1 cellular context compared by ENCODE assay signal in the genomic region with DNA sequence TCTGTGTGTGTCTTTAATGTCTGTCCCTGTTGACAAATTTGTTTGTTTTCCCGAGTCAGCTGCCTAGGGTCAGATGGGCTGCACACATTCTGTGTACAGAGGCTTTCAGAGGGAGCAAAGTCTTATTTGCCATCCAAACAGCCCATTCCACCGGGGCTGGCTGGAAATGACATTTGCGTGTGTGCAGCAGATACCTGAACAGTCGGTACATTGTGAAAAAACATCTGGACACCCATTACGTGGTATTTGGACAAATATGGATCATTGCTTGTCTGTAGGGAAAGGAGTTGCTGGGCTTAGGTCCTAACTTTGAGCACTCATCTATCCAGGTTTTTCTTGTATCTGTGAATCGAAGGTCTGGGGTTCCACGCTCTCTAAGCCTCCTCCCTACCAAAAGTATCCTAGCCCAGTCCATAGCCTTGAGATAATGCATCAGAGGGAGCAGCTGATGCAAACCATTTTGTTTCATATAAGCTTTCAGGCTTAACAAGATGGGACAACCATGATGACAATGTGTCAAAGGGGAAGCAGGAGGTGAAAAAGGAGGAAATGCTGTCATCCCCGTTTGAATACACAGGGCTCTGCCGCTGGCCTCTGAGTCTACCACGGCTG.
A peak's percentile ranks its signal among the peaks of the same experiment; 100 is the strongest.
TF ChIP-seq lines count a peak whose summit lies in the region.

No MANE protein-coding gene starts in this region.

TF ChIP-seq in HepG2, 621 proteins besides CTCF, POLR2A, EP300 and RAD21 (continued from another document and continues in another):
- peak; percentile 56; the same call in 1 of the 2 replicates for TF ChIP-seq RFXAP (CRISPR knock-in tag; IDR thresholded peaks at IDR 0.05; ENCODE audit: borderline replicate concordance)
- TF ChIP-seq, protein P1, sequence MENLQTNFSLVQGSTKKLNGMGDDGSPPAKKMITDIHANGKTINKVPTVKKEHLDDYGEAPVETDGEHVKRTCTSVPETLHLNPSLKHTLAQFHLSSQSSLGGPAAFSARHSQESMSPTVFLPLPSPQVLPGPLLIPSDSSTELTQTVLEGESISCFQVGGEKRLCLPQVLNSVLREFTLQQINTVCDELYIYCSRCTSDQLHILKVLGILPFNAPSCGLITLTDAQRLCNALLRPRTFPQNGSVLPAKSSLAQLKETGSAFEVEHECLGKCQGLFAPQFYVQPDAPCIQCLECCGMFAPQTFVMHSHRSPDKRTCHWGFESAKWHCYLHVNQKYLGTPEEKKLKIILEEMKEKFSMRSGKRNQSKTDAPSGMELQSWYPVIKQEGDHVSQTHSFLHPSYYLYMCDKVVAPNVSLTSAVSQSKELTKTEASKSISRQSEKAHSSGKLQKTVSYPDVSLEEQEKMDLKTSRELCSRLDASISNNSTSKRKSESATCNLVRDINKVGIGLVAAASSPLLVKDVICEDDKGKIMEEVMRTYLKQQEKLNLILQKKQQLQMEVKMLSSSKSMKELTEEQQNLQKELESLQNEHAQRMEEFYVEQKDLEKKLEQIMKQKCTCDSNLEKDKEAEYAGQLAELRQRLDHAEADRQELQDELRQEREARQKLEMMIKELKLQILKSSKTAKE (CRISPR knock-in tag; IDR thresholded peaks at IDR 0.05; ENCODE audit: borderline replicate concordance), result peak; percentile 92
- TF ChIP-seq, protein P2, sequence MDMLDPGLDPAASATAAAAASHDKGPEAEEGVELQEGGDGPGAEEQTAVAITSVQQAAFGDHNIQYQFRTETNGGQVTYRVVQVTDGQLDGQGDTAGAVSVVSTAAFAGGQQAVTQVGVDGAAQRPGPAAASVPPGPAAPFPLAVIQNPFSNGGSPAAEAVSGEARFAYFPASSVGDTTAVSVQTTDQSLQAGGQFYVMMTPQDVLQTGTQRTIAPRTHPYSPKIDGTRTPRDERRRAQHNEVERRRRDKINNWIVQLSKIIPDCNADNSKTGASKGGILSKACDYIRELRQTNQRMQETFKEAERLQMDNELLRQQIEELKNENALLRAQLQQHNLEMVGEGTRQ (IDR thresholded peaks at IDR 0.05; ENCODE audit: low read depth, low read length), result no peak
- TF ChIP-seq, protein P2 (CRISPR knock-in tag; IDR thresholded peaks at IDR 0.05; ENCODE audit: borderline replicate concordance), result peak; percentile 62; the same call in 1 of the 2 replicates
- TF ChIP-seq ZNF468 (CRISPR knock-in tag; IDR thresholded peaks at IDR 0.05), result no peak
- TF ChIP-seq, protein P3, sequence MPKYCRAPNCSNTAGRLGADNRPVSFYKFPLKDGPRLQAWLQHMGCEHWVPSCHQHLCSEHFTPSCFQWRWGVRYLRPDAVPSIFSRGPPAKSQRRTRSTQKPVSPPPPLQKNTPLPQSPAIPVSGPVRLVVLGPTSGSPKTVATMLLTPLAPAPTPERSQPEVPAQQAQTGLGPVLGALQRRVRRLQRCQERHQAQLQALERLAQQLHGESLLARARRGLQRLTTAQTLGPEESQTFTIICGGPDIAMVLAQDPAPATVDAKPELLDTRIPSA (CRISPR knock-in tag; IDR thresholded peaks at IDR 0.05; ENCODE audit: borderline replicate concordance), result no peak
- peak; percentile 82 for TF ChIP-seq XRCC5 (optimal IDR thresholded peaks at IDR 0.05; ENCODE audit: low read length)
- TF ChIP-seq ZNF484 (CRISPR knock-in tag; IDR thresholded peaks at IDR 0.05; ENCODE audit: borderline replicate concordance, low read depth), result no peak
- TF ChIP-seq FOXP1 (IDR thresholded peaks at IDR 0.05), result peak; percentile 100
- TF ChIP-seq FOXP1 (CRISPR knock-in tag; IDR thresholded peaks at IDR 0.05), result peak; percentile 100
- TF ChIP-seq, protein P4, sequence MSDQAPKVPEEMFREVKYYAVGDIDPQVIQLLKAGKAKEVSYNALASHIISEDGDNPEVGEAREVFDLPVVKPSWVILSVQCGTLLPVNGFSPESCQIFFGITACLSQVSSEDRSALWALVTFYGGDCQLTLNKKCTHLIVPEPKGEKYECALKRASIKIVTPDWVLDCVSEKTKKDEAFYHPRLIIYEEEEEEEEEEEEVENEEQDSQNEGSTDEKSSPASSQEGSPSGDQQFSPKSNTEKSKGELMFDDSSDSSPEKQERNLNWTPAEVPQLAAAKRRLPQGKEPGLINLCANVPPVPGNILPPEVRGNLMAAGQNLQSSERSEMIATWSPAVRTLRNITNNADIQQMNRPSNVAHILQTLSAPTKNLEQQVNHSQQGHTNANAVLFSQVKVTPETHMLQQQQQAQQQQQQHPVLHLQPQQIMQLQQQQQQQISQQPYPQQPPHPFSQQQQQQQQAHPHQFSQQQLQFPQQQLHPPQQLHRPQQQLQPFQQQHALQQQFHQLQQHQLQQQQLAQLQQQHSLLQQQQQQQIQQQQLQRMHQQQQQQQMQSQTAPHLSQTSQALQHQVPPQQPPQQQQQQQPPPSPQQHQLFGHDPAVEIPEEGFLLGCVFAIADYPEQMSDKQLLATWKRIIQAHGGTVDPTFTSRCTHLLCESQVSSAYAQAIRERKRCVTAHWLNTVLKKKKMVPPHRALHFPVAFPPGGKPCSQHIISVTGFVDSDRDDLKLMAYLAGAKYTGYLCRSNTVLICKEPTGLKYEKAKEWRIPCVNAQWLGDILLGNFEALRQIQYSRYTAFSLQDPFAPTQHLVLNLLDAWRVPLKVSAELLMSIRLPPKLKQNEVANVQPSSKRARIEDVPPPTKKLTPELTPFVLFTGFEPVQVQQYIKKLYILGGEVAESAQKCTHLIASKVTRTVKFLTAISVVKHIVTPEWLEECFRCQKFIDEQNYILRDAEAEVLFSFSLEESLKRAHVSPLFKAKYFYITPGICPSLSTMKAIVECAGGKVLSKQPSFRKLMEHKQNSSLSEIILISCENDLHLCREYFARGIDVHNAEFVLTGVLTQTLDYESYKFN (CRISPR knock-in tag; conservative IDR thresholded peaks at IDR 0.05), result peak; percentile 100
- no peak for TF ChIP-seq ZNF180 (CRISPR knock-in tag; IDR thresholded peaks at IDR 0.05; ENCODE audit: borderline replicate concordance, low read depth)
- TF ChIP-seq ZNF629 (CRISPR knock-in tag; conservative IDR thresholded peaks at IDR 0.05), result peak; percentile 71
- TF ChIP-seq, protein P5, sequence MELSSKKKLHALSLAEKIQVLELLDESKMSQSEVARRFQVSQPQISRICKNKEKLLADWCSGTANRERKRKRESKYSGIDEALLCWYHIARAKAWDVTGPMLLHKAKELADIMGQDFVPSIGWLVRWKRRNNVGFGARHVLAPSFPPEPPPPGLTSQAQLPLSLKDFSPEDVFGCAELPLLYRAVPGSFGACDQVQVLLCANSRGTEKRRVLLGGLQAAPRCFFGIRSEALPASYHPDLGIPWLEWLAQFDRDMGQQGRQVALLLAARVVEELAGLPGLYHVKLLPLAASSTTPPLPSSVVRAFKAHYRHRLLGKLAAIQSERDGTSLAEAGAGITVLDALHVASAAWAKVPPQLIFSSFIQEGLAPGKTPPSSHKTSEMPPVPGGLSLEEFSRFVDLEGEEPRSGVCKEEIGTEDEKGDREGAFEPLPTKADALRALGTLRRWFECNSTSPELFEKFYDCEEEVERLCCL (CRISPR knock-in tag; IDR thresholded peaks at IDR 0.05; ENCODE audit: borderline replicate concordance), result no peak
- peak; percentile 99 for TF ChIP-seq FOXJ3 (CRISPR knock-in tag; IDR thresholded peaks at IDR 0.05; ENCODE audit: borderline replicate concordance)
- TF ChIP-seq ZNF510 (CRISPR knock-in tag; IDR thresholded peaks at IDR 0.05; ENCODE audit: low read depth), result no peak; the same call in 1 of the 2 replicates
- TF ChIP-seq ZFYVE20 (CRISPR knock-in tag; IDR thresholded peaks at IDR 0.05; ENCODE audit: borderline replicate concordance, low read depth), result no peak
- TF ChIP-seq, protein P6, sequence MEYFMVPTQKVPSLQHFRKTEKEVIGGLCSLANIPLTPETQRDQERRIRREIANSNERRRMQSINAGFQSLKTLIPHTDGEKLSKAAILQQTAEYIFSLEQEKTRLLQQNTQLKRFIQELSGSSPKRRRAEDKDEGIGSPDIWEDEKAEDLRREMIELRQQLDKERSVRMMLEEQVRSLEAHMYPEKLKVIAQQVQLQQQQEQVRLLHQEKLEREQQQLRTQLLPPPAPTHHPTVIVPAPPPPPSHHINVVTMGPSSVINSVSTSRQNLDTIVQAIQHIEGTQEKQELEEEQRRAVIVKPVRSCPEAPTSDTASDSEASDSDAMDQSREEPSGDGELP (IDR thresholded peaks at IDR 0.05; ENCODE audit: borderline replicate concordance, low read depth), result peak; percentile 100
- peak; percentile 94 for TF ChIP-seq IRF2 (CRISPR knock-in tag; IDR thresholded peaks at IDR 0.05)
- peak; percentile 44; the same call in 1 of the 2 replicates for TF ChIP-seq YEATS4 (CRISPR knock-in tag; IDR thresholded peaks at IDR 0.05; ENCODE audit: borderline replicate concordance)
- TF ChIP-seq, protein P7, sequence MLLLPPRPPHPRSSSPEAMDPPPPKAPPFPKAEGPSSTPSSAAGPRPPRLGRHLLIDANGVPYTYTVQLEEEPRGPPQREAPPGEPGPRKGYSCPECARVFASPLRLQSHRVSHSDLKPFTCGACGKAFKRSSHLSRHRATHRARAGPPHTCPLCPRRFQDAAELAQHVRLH (CRISPR knock-in tag; IDR thresholded peaks at IDR 0.05; ENCODE audit: borderline replicate concordance, low read depth), result peak; percentile 97
- TF ChIP-seq ZNF121 (CRISPR knock-in tag; IDR thresholded peaks at IDR 0.05), result peak; percentile 55; the same call in 1 of the 2 replicates
- peak; percentile 96 for TF ChIP-seq BCL6 (CRISPR knock-in tag; IDR thresholded peaks at IDR 0.05)
- TF ChIP-seq ADNP (CRISPR knock-in tag; IDR thresholded peaks at IDR 0.05), result no peak
- TF ChIP-seq ZBTB3 (CRISPR knock-in tag; IDR thresholded peaks at IDR 0.05; ENCODE audit: borderline replicate concordance, low read depth), result 0 out of 2 replicates have a peak, but pooled peaks have one; percentile 64
- TF ChIP-seq, protein P8, sequence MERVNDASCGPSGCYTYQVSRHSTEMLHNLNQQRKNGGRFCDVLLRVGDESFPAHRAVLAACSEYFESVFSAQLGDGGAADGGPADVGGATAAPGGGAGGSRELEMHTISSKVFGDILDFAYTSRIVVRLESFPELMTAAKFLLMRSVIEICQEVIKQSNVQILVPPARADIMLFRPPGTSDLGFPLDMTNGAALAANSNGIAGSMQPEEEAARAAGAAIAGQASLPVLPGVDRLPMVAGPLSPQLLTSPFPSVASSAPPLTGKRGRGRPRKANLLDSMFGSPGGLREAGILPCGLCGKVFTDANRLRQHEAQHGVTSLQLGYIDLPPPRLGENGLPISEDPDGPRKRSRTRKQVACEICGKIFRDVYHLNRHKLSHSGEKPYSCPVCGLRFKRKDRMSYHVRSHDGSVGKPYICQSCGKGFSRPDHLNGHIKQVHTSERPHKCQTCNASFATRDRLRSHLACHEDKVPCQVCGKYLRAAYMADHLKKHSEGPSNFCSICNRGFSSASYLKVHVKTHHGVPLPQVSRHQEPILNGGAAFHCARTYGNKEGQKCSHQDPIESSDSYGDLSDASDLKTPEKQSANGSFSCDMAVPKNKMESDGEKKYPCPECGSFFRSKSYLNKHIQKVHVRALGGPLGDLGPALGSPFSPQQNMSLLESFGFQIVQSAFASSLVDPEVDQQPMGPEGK (CRISPR knock-in tag; IDR thresholded peaks at IDR 0.05), result peak; percentile 80
- peak; percentile 100 for TF ChIP-seq NR2F2 (IDR thresholded peaks at IDR 0.05; ENCODE audit: borderline replicate concordance, low read depth)
- no peak for TF ChIP-seq ATRX (CRISPR knock-in tag; IDR thresholded peaks at IDR 0.05; ENCODE audit: borderline replicate concordance)
- no peak for TF ChIP-seq ZNF263 (CRISPR knock-in tag; IDR thresholded peaks at IDR 0.05)
- TF ChIP-seq ZSCAN12 (CRISPR knock-in tag; IDR thresholded peaks at IDR 0.05), result no peak; the same call in 1 of the 2 replicates
- peak; percentile 95 for TF ChIP-seq FOXK2 (IDR thresholded peaks at IDR 0.05)
- TF ChIP-seq ARNTL (CRISPR knock-in tag; IDR thresholded peaks at IDR 0.05), result peak; percentile 94
- peak; percentile 89 for TF ChIP-seq ZEB1 (IDR thresholded peaks at IDR 0.05; ENCODE audit: insufficient replicate concordance, low read depth)
- TF ChIP-seq REXO4 (CRISPR knock-in tag; IDR thresholded peaks at IDR 0.05; ENCODE audit: borderline replicate concordance), result no peak
- TF ChIP-seq SMAD1 (CRISPR knock-in tag; IDR thresholded peaks at IDR 0.05; ENCODE audit: borderline replicate concordance, low read depth), result no peak
- TF ChIP-seq SYNCRIP (IDR thresholded peaks at IDR 0.05; ENCODE audit: insufficient read depth, low read depth, low read length), result no peak
- TF ChIP-seq ZSCAN25 (CRISPR knock-in tag; IDR thresholded peaks at IDR 0.05), result peak; percentile 34; the same call in 1 of the 2 replicates
- TF ChIP-seq ZNF792 (CRISPR knock-in tag; IDR thresholded peaks at IDR 0.05), result peak; percentile 90
- peak; percentile 87 for TF ChIP-seq POGZ (CRISPR knock-in tag; IDR thresholded peaks at IDR 0.05)
- TF ChIP-seq, protein P9, sequence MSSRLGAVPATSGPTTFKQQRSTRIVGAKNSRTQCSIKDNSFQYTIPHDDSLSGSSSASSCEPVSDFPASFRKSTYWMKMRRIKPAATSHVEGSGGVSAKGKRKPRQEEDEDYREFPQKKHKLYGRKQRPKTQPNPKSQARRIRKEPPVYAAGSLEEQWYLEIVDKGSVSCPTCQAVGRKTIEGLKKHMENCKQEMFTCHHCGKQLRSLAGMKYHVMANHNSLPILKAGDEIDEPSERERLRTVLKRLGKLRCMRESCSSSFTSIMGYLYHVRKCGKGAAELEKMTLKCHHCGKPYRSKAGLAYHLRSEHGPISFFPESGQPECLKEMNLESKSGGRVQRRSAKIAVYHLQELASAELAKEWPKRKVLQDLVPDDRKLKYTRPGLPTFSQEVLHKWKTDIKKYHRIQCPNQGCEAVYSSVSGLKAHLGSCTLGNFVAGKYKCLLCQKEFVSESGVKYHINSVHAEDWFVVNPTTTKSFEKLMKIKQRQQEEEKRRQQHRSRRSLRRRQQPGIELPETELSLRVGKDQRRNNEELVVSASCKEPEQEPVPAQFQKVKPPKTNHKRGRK (CRISPR knock-in tag; IDR thresholded peaks at IDR 0.05), result no peak
- no peak for TF ChIP-seq PAWR (CRISPR knock-in tag; IDR thresholded peaks at IDR 0.05; ENCODE audit: borderline replicate concordance)
- no peak for TF ChIP-seq SRSF4 (IDR thresholded peaks at IDR 0.05; ENCODE audit: low read depth, low read length, poor library complexity, severe bottlenecking)
- TF ChIP-seq KMT2B (CRISPR knock-in tag; IDR thresholded peaks at IDR 0.05), result peak; percentile 71
- TF ChIP-seq KLF15 (CRISPR knock-in tag; IDR thresholded peaks at IDR 0.05; ENCODE audit: borderline replicate concordance), result no peak
- TF ChIP-seq BHLHE40 (IDR thresholded peaks at IDR 0.05; ENCODE audit: low read length), result peak; percentile 80
- TF ChIP-seq ZNF160 (CRISPR knock-in tag; IDR thresholded peaks at IDR 0.05), result no peak; the same call in 1 of the 2 replicates
- TF ChIP-seq HMG20B (CRISPR knock-in tag; conservative IDR thresholded peaks at IDR 0.05), result peak; percentile 94
- no peak for TF ChIP-seq POLR2AphosphoS2 (IDR thresholded peaks at IDR 0.05; ENCODE audit: low read depth, low read length)
- peak; percentile 93 for TF ChIP-seq RCOR2 (CRISPR knock-in tag; IDR thresholded peaks at IDR 0.05)
- TF ChIP-seq SP5 (CRISPR knock-in tag; IDR thresholded peaks at IDR 0.05; ENCODE audit: borderline replicate concordance, low read depth), result peak; percentile 92
- no peak for TF ChIP-seq ZNF343 (CRISPR knock-in tag; IDR thresholded peaks at IDR 0.05)
